8 cellular contexts compared by ENCODE assay signal in genomic region chr9:35258665-35259474, GRCh38.
A peak's percentile ranks its signal among the peaks of the same experiment; 100 is the strongest.
DNase-seq lines count a peak whose midpoint lies in the region; ATAC-seq and TF ChIP-seq lines count a peak whose summit lies in the region.

No MANE protein-coding gene starts in this region.

- peak; percentile 9 for DNase-seq in NK-92 treated with Interleukin-12 subunit alpha and Interleukin-12 subunit beta, amount 100 ng/mL, for 24 hours (lab: John Stamatoyannopoulos, UW)
- no peak for DNase-seq in NK-92 (lab: John Stamatoyannopoulos, UW; ENCODE audit: unreplicated experiment)
- peak; percentile 5 for DNase-seq in NCI-H2081 treated with DMSO at 0.1 percent for 48 hours (lab: John Stamatoyannopoulos, UW)
- DNase-seq in dedifferentiated amniotic fluid mesenchymal stem cell (ENCODE audit: extremely low spot score): peak; percentile 79
- peak; percentile 80 for DNase-seq in left lobe of liver (ENCODE audit: low spot score)
- DNase-seq in stimulated activated CD4-positive, alpha-beta T cell treated with anti-CD3 and anti-CD28 coated beads, Interleukin-4, amount 100 ng/mL, for 1 hour: peak; percentile 41

- ATAC-seq in left lobe of liver: peak; percentile 87
- no peak for ATAC-seq in HG03097 (IDR thresholded peaks at IDR 0.05; ENCODE audit: low FRiP score, unreplicated experiment)

- peak; percentile 95 for TF ChIP-seq CTCF in VCaP (conservative IDR thresholded peaks at IDR 0.05)

- peak overlapping the region; percentile 99 for H3K27ac ChIP-seq in VCaP
